Comparison of ENCODE assay signal across 1 cellular context in genomic region chr2:77519164-77519887, GRCh38.
TF ChIP-seq lines count a peak whose summit lies in the region.

No MANE protein-coding gene starts in this region.

TF ChIP-seq in H1, 55 proteins besides CTCF, POLR2A, EP300 and RAD21:
- no peak for TF ChIP-seq MAX (IDR thresholded peaks at IDR 0.05)
- TF ChIP-seq CREB1 (IDR thresholded peaks at IDR 0.05), result no peak
- TF ChIP-seq, protein P1, sequence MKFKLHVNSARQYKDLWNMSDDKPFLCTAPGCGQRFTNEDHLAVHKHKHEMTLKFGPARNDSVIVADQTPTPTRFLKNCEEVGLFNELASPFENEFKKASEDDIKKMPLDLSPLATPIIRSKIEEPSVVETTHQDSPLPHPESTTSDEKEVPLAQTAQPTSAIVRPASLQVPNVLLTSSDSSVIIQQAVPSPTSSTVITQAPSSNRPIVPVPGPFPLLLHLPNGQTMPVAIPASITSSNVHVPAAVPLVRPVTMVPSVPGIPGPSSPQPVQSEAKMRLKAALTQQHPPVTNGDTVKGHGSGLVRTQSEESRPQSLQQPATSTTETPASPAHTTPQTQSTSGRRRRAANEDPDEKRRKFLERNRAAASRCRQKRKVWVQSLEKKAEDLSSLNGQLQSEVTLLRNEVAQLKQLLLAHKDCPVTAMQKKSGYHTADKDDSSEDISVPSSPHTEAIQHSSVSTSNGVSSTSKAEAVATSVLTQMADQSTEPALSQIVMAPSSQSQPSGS (IDR thresholded peaks at IDR 0.05; ENCODE audit: low read length), result no peak
- no peak for TF ChIP-seq FOSL1 (IDR thresholded peaks at IDR 0.05; ENCODE audit: insufficient read depth, low read depth, low read length)
- TF ChIP-seq RBBP5 (IDR thresholded peaks at IDR 0.05; ENCODE audit: borderline replicate concordance, low read depth, low read length), result no peak
- no peak for TF ChIP-seq CBX5 (IDR thresholded peaks at IDR 0.05; ENCODE audit: low read depth, low read length)
- TF ChIP-seq TAF7 (optimal IDR thresholded peaks at IDR 0.05; ENCODE audit: borderline replicate concordance, low read depth, low read length), result no peak
- no peak for TF ChIP-seq RNF2 (IDR thresholded peaks at IDR 0.05; ENCODE audit: borderline replicate concordance, low read depth, low read length, missing control alignments, poor library complexity, severe bottlenecking)
- TF ChIP-seq TCF12 (IDR thresholded peaks at IDR 0.05; ENCODE audit: low read depth, low read length), result no peak
TF ChIP-seq in H1: peak in this region for 0.
